ENCODE assay signal across 12 cellular contexts in genomic region chr17:61307905-61308886, GRCh38.
DNase-seq lines count a peak whose midpoint lies in the region; ATAC-seq and TF ChIP-seq lines count a peak whose summit lies in the region.
"Had no signal": no experiment of that assay in that cellular context is flagged by ENCODE, and none has a peak within 500 bp of the region (broad histone marks: within the 10 kb centered on the region; RNA-seq: fewer than 3 reads in every experiment).

No MANE protein-coding gene starts in this region.

- no peaks in the 10 kb centered on the region for H3K9me3 ChIP-seq in lower lobe of right lung

- no peaks in the 10 kb centered on the region for H3K4me1 ChIP-seq in lower lobe of right lung

- no peaks in the 10 kb centered on the region for H3K9me3 Mint-ChIP-seq in type B pancreatic cell
- H3K9me3 Mint-ChIP-seq: activated naive CD8-positive, alpha-beta T cell treated with anti-CD3 and anti-CD28 coated beads for 36 hours had no signal

- peak; percentile 88 for DNase-seq in HS-5 (ENCODE audit: low read depth)
- peak; percentile 86 for DNase-seq in brain pericyte (ENCODE audit: low read depth, low spot score)
- DNase-seq in lower lobe of right lung, result no peak
- DNase-seq in type B pancreatic cell (ENCODE audit: extremely low spot score, unreplicated experiment), result no peak
- no peak for DNase-seq in NCI-H1092 (lab: John Stamatoyannopoulos, UW)
- DNase-seq in DMS53 (lab: John Stamatoyannopoulos, UW), result no peak
- DNase-seq in pons (ENCODE audit: low spot score), result no peak
- DNase-seq: activated CD4-positive, alpha-beta T cell treated with anti-CD3 and anti-CD28 coated beads for 36 hours; activated naive CD8-positive, alpha-beta T cell treated with anti-CD3 and anti-CD28 coated beads for 36 hours; NCI-H345 had no signal

- no peaks in the 10 kb centered on the region for H3K36me3 ChIP-seq in lower lobe of right lung

- peak overlapping the region; percentile 55 for H3K4me3 Mint-ChIP-seq in type B pancreatic cell
- H3K4me3 Mint-ChIP-seq: activated CD4-positive, alpha-beta T cell treated with anti-CD3 and anti-CD28 coated beads for 36 hours; activated naive CD8-positive, alpha-beta T cell treated with anti-CD3 and anti-CD28 coated beads for 36 hours had no signal

- no peak overlapping the region for H3K27ac Mint-ChIP-seq in type B pancreatic cell
- H3K27ac Mint-ChIP-seq: activated CD4-positive, alpha-beta T cell treated with anti-CD3 and anti-CD28 coated beads for 36 hours; activated naive CD8-positive, alpha-beta T cell treated with anti-CD3 and anti-CD28 coated beads for 36 hours; IgD-negative memory B cell had no signal

- H3K36me3 Mint-ChIP-seq in type B pancreatic cell, result no peaks in the 10 kb centered on the region
- H3K36me3 Mint-ChIP-seq: activated naive CD8-positive, alpha-beta T cell treated with anti-CD3 and anti-CD28 coated beads for 36 hours had no signal

- no peaks in the 10 kb centered on the region for H3K27me3 Mint-ChIP-seq in type B pancreatic cell
- H3K27me3 Mint-ChIP-seq: activated CD4-positive, alpha-beta T cell treated with anti-CD3 and anti-CD28 coated beads for 36 hours; activated naive CD8-positive, alpha-beta T cell treated with anti-CD3 and anti-CD28 coated beads for 36 hours; IgD-negative memory B cell had no signal

- peaks cover 32% of the 10 kb centered on the region for H3K4me1 Mint-ChIP-seq in type B pancreatic cell (ENCODE audit: unreplicated experiment)
- H3K4me1 Mint-ChIP-seq: activated CD4-positive, alpha-beta T cell treated with anti-CD3 and anti-CD28 coated beads for 36 hours; activated naive CD8-positive, alpha-beta T cell treated with anti-CD3 and anti-CD28 coated beads for 36 hours; IgD-negative memory B cell had no signal

- no peaks in the 10 kb centered on the region for H3K27me3 ChIP-seq in lower lobe of right lung (ENCODE audit: low read depth)

- TF ChIP-seq CTCF in lower lobe of right lung (IDR thresholded peaks at IDR 0.05) (no peak), type B pancreatic cell (conservative IDR thresholded peaks at IDR 0.05) (peak; percentile 30)

- intact Hi-C loops in lower lobe of right lung (cut with DNase I), result no loop called here

- no peak overlapping the region for H3K4me3 ChIP-seq in lower lobe of right lung

- peak overlapping the region; percentile 49 for H3K27ac ChIP-seq in lower lobe of right lung

- ATAC-seq in lower lobe of right lung (peak; percentile 45 to 76), HG02763 (IDR thresholded peaks at IDR 0.05; ENCODE audit: unreplicated experiment) (no peak)
- ATAC-seq: activated CD4-positive, alpha-beta T cell treated with anti-CD3 and anti-CD28 coated beads for 36 hours had no signal

Comparison
In these comparisons a context has a peak if more than half of its experiments do, and no peak if none do; other contexts are left out.
1. DNase-seq: peak in HS-5 (single experiment) and brain pericyte (single experiment); none in lower lobe of right lung (single experiment), type B pancreatic cell (single experiment), NCI-H1092 (single experiment), DMS53 (single experiment) and pons (single experiment).